Comparison of ENCODE assay signal across 8 cellular contexts in the genomic region with DNA sequence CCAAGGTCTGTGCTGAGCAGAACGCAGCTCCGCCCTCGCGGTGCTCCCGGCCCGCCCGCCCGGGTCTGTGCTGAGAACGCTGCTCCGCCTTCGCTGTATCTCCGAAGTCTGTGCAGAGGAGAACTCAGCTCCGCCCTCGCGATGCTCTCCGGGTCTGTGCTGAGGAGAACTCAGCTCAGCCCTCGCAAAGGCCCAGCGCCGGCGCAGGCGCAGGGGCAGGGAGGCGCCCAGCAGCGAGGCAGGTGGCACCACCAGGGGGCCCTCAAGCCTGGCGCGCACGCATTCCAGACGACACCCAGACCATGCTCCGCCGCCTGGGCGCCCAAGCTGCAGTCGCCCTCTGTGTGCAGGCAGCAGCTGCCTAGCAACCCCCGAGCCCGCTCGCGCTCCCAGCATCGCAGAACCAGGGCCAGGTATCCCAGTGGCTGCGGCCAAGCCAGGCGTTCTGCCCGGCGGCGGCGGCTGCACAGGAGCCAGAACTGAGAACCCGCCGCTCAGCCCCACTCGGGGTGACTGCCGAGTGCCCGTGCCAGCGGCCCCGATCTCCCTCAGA.
DNase-seq lines count a peak whose midpoint lies in the region; ATAC-seq, FAIRE-seq and TF ChIP-seq lines count a peak whose summit lies in the region.
"Not testable (repeated sequence)": the region's sequence is repeated elsewhere in the genome, so short reads cannot be mapped to it uniquely, and the experiment has no call there.

No MANE protein-coding gene starts in this region.

- H3K9me3 Mint-ChIP-seq in astrocyte (ENCODE audit: unreplicated experiment): not testable (repeated sequence)

- TF ChIP-seq POLR2A in thyroid gland (IDR thresholded peaks at IDR 0.05): peak in 1 of 2 donors; percentile 30

- not testable (repeated sequence) for H3K4me1 ChIP-seq in astrocyte (ENCODE audit: insufficient read depth, low read length); psoas muscle; thyroid gland

- peak overlapping the region; percentile 63 for H3K4me2 ChIP-seq in astrocyte (ENCODE audit: low read length)

- not testable (repeated sequence) for H3K4me3 ChIP-seq in astrocyte (ENCODE audit: insufficient read depth, low read depth, low read length); thyroid gland (replicated peaks in 1 of 3)
- H3K4me3 ChIP-seq in psoas muscle: peak overlapping the region; percentile 57

- H3K27ac Mint-ChIP-seq in astrocyte (ENCODE audit: unreplicated experiment): not testable (repeated sequence)

- TF ChIP-seq CTCF in astrocyte (IDR thresholded peaks at IDR 0.05; ENCODE audit: insufficient read depth, low read depth, low read length): not testable (repeated sequence)
- TF ChIP-seq CTCF in psoas muscle (IDR thresholded peaks at IDR 0.05): peak; percentile 26
- peak in 4 of 6 experiments; percentile 23 to 64 (median 46) for TF ChIP-seq CTCF in thyroid gland (IDR thresholded peaks at IDR 0.05)

- FAIRE-seq in astrocyte (lab: Jason Lieb, UNC): not testable (repeated sequence)

- H3K36me3 ChIP-seq in astrocyte (ENCODE audit: insufficient read depth, low read length); psoas muscle (ENCODE audit: insufficient read depth in 1 of 2, low read depth in 1 of 2); thyroid gland: not testable (repeated sequence)

- not testable (repeated sequence) for H3K4me1 Mint-ChIP-seq in astrocyte (ENCODE audit: low read depth, unreplicated experiment)

- intact Hi-C loops in psoas muscle (cut with DNase I); thyroid gland (cut with DNase I): not testable (repeated sequence)

- not testable (repeated sequence) for H3K79me2 ChIP-seq in astrocyte (ENCODE audit: insufficient read depth, low read length)

- not testable (repeated sequence) for H3K9ac ChIP-seq in astrocyte (ENCODE audit: low read length)

- H3K27ac ChIP-seq in astrocyte (ENCODE audit: low read depth, low read length); psoas muscle: not testable (repeated sequence)
- peak overlapping the region in 1 of 3 donors; percentile 38 for H3K27ac ChIP-seq in thyroid gland

- not testable (repeated sequence) for H3K27me3 ChIP-seq in astrocyte (ENCODE audit: insufficient read depth, low read length); psoas muscle (ENCODE audit: insufficient read depth in 3 of 3, low read length in 2 of 3); thyroid gland

- not testable (repeated sequence) for H3K9me3 ChIP-seq in astrocyte (ENCODE audit: insufficient read depth, low read depth, low read length); psoas muscle; thyroid gland

- H2AFZ ChIP-seq in astrocyte (ENCODE audit: low read depth, low read length): peak overlapping the region; percentile 34

- H3K27me3 Mint-ChIP-seq in astrocyte (ENCODE audit: low read depth, unreplicated experiment): peaks cover 14% of the 10 kb centered on the region

- not testable (repeated sequence) for H3K4me3 Mint-ChIP-seq in astrocyte (ENCODE audit: unreplicated experiment)

- 3 to 25% (median 7%) methylated on average over 40 to 49 of the region's 49 CpGs for WGBS in psoas muscle, 3 donors
- 0% methylated on average over 1 of the region's 49 CpGs; no CpG with 5 or more reads in 1 of the 2 donors for WGBS in thyroid gland, 2 donors

- H3K36me3 Mint-ChIP-seq in astrocyte (ENCODE audit: low read depth, unreplicated experiment): not testable (repeated sequence)

- H4K20me1 ChIP-seq in astrocyte (ENCODE audit: insufficient read depth, low read length): not testable (repeated sequence)

- ATAC-seq in SK-N-SH treated with all-trans-retinoic acid at 6 μM for 48 hours (peak; percentile 100), psoas muscle (peak in 3 of 4 donors; percentile 53 to 99 (median 73))

- DNase-seq in DMS114 treated with DMSO at 0.1 percent for 48 hours (lab: John Stamatoyannopoulos, UW; ENCODE audit: unreplicated experiment) (peak; percentile 50), NCI-H2081 (lab: John Stamatoyannopoulos, UW) (peak; percentile 17 to 23), fibroblast of gingiva (ENCODE audit: low read depth) (peak; percentile 23), iris pigment epithelial cell (ENCODE audit: low read depth) (peak; percentile 24), psoas muscle (peak in 1 of 2 donors; percentile 82), thyroid gland (peak; percentile 86 to 89)
- not testable (repeated sequence) for DNase-seq in astrocyte (ENCODE audit: low read depth)
